25 cellular contexts compared by ENCODE assay signal in the genomic region with DNA sequence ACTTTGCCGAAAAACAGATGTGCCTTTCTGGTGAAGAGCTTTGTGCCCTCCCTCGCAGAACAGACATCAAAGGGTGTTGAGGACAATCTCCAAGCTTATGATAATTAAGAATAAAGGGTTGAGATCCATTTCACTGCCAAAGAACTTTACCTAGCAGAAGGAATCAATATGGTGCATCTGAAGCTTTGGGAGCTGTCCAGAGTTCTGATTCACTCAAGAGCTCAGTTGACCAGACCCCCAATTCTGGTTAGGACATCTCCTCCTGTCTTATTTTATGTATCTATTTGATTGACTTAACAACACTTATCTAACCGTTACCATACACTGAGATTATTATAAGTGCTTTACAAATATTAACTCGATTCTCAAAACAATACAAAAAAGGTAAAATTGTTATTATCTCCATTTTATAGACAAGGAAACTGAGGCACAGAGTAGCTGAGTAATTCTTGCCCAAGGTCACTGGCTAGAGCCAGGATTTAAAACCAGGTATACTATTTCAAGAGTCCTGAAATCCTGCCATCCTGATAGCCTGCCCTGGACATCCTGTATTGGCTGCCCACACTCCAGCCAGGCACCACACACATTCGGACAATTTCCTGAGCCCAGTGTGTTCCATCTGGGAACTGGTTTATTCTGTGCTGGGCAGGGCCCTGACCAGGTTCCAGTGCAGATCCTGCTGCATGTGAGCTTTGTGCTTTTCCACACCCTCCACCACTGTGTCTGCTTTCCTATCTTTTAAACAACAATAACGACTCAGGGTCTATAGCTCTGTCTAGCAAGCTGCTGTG. TPM values are rescaled to one million over a fixed set of nuclear protein-coding genes. Genes with fewer than 3 reads are reported as not detected.
DNase-seq lines count a peak whose midpoint lies in the region; ATAC-seq and TF ChIP-seq lines count a peak whose summit lies in the region.
"Had no signal": no experiment of that assay in that cellular context is flagged by ENCODE, and none has a peak within 500 bp of the region (broad histone marks: within the 10 kb centered on the region; RNA-seq: fewer than 3 reads in every experiment).

No MANE protein-coding gene starts in this region.

- H2BK12ac ChIP-seq in H9 (ENCODE audit: insufficient read length, low read depth, low read length) (no peak overlapping the region), mesenchymal stem cell (ENCODE audit: low read length in 2 of 2) (no peak overlapping the region)

- H3K4me3 ChIP-seq in mesenchymal stem cell (ENCODE audit: insufficient read depth in 1 of 2, low read depth in 1 of 2, low read length in 2 of 2), result no peak overlapping the region
- H3K4me3 ChIP-seq in transverse colon, result no peak overlapping the region
- no peak overlapping the region for H3K4me3 ChIP-seq in CD8-positive, alpha-beta T cell (ENCODE audit: low read depth, low read length)
- H3K4me3 ChIP-seq: heart left ventricle, lung, pancreas, PC-9, SJSA1, tibial nerve had no signal

- H3K9ac ChIP-seq in H9 (ENCODE audit: extremely low read depth, insufficient read length, low read length) (no peak overlapping the region), mesenchymal stem cell (ENCODE audit: low read length) (no peak overlapping the region)

- H3K4me3 Mint-ChIP-seq in H9, result no peak overlapping the region
- H3K4me3 Mint-ChIP-seq in CD8-positive, alpha-beta T cell, result no peak overlapping the region
- H3K4me3 Mint-ChIP-seq: activated naive CD8-positive, alpha-beta T cell treated with anti-CD3 and anti-CD28 coated beads for 36 hours; brain; naive thymus-derived CD4-positive, alpha-beta T cell had no signal

- no peak overlapping the region for H2BK20ac ChIP-seq in H9 (ENCODE audit: low read depth, low read length, poor library complexity, severe bottlenecking)

- TF ChIP-seq POLR2A in transverse colon (IDR thresholded peaks at IDR 0.05), result no peak

- H2BK15ac ChIP-seq in H9 (ENCODE audit: low read depth, low read length) (no peak overlapping the region), mesenchymal stem cell (ENCODE audit: low read depth, poor library complexity, severe bottlenecking) (no peak overlapping the region)

- H4K8ac ChIP-seq in H9 (replicated peaks; ENCODE audit: insufficient read length, low read depth, low read length) (no peak overlapping the region), mesenchymal stem cell (ENCODE audit: low read length) (no peak overlapping the region)

- no peak overlapping the region for H3K4ac ChIP-seq in H9 (ENCODE audit: low read depth, low read length)
- H3K4ac ChIP-seq in mesenchymal stem cell (ENCODE audit: low read depth in 1 of 2, low read length in 2 of 2), result no peak overlapping the region

- H3K27me3 Mint-ChIP-seq in H9 (ENCODE audit: low read depth), result no peaks in the 10 kb centered on the region; the same call in 1 of the 2 replicates
- no peaks in the 10 kb centered on the region for H3K27me3 Mint-ChIP-seq in CD8-positive, alpha-beta T cell (ENCODE audit: low read depth)
- H3K27me3 Mint-ChIP-seq: activated naive CD8-positive, alpha-beta T cell treated with anti-CD3 and anti-CD28 coated beads for 36 hours; naive thymus-derived CD4-positive, alpha-beta T cell had no signal

- DNase-seq in H9 (peak; percentile 24), dermis blood vessel endothelial cell (peak; percentile 46), mesenchymal stem cell (peak; percentile 21), transverse colon (no peak), NCI-H146 (lab: John Stamatoyannopoulos, UW) (no peak)
- DNase-seq in CD8-positive, alpha-beta T cell, result no peak
- DNase-seq: activated CD4-positive, CD25-positive, alpha-beta regulatory T cell treated with anti-CD3 and anti-CD28 coated beads, Interleukin-2, amount 50 U/mL, for 72 hours; activated naive CD8-positive, alpha-beta T cell treated with anti-CD3 and anti-CD28 coated beads for 36 hours; AML-193; heart left ventricle; naive thymus-derived CD4-positive, alpha-beta T cell; NCI-H1694 treated with DMSO at 0.1 percent for 48 hours; NCI-H2227 treated with DMSO at 0.1 percent for 48 hours; NCI-H82; PC-9; stimulated activated CD4-positive, alpha-beta T cell treated with anti-CD3 and anti-CD28 coated beads, Interleukin-2, amount 100 ng/mL, for 24 hours; stimulated activated naive CD8-positive, alpha-beta T cell treated with anti-CD3 and anti-CD28 coated beads, Interleukin-15, Interleukin-2, amounts not matched to agents 100 U/mL and 50 U/mL, for 24 hours had no signal

- no peak overlapping the region for H3K27ac Mint-ChIP-seq in H9
- no peak overlapping the region for H3K27ac Mint-ChIP-seq in CD8-positive, alpha-beta T cell
- H3K27ac Mint-ChIP-seq: activated naive CD8-positive, alpha-beta T cell treated with anti-CD3 and anti-CD28 coated beads for 36 hours; brain; naive thymus-derived CD4-positive, alpha-beta T cell had no signal

- no peak overlapping the region for H3K56ac ChIP-seq in H9 (ENCODE audit: insufficient read length, low read depth, low read length)

- H3K79me2 ChIP-seq in H9 (ENCODE audit: insufficient read depth, low read length), result no peaks in the 10 kb centered on the region

- H3K9me3 ChIP-seq in H9 (ENCODE audit: control insufficient read depth, low read depth, low read length), result no peaks in the 10 kb centered on the region
- no peaks in the 10 kb centered on the region for H3K9me3 ChIP-seq in mesenchymal stem cell (ENCODE audit: control insufficient read depth, low read length)
- H3K9me3 ChIP-seq in transverse colon, result no peaks in the 10 kb centered on the region
- no peaks in the 10 kb centered on the region for H3K9me3 ChIP-seq in CD8-positive, alpha-beta T cell (ENCODE audit: low read length)
- H3K9me3 ChIP-seq: heart left ventricle, pancreas, SJSA1, tibial nerve had no signal

- no peak for ATAC-seq in HG03432 (IDR thresholded peaks at IDR 0.05; ENCODE audit: unreplicated experiment)
- no peak for ATAC-seq in CD8-positive, alpha-beta T cell
- ATAC-seq: esophagus mucosa; heart left ventricle; naive thymus-derived CD4-positive, alpha-beta T cell; pancreas; stimulated activated naive CD8-positive, alpha-beta T cell treated with anti-CD3 and anti-CD28 coated beads, Interleukin-15, Interleukin-2, amounts not matched to agents 100 U/mL and 50 U/mL, for 24 hours had no signal

- H3K23me2 ChIP-seq in H9 (ENCODE audit: insufficient read length, low read depth, low read length, poor library complexity, severe bottlenecking), result no peaks in the 10 kb centered on the region

- H3K18ac ChIP-seq in H9 (ENCODE audit: insufficient read length, low read depth, low read length), result no peak overlapping the region
- H3K18ac ChIP-seq in mesenchymal stem cell (ENCODE audit: low read depth in 1 of 2, low read length in 2 of 2), result no peak overlapping the region

- H3K79me1 ChIP-seq in H9 (ENCODE audit: insufficient read depth, low read depth, low read length, poor library complexity, severe bottlenecking) (no peaks in the 10 kb centered on the region), mesenchymal stem cell (replicated peaks; ENCODE audit: low read length, poor library complexity, severe bottlenecking) (no peaks in the 10 kb centered on the region)

- H2AFZ ChIP-seq in H9 (ENCODE audit: low read length) (no peak overlapping the region), mesenchymal stem cell (ENCODE audit: low read depth, low read length) (no peak overlapping the region)
- H2AFZ ChIP-seq: PC-9 had no signal

- H3K36me3 Mint-ChIP-seq in H9 (ENCODE audit: insufficient read depth in 1 of 3, low read depth in 3 of 3), result no peaks in the 10 kb centered on the region
- H3K36me3 Mint-ChIP-seq in CD8-positive, alpha-beta T cell, result no peaks in the 10 kb centered on the region
- H3K36me3 Mint-ChIP-seq: activated naive CD8-positive, alpha-beta T cell treated with anti-CD3 and anti-CD28 coated beads for 36 hours; brain; naive thymus-derived CD4-positive, alpha-beta T cell had no signal

- no peaks in the 10 kb centered on the region for H3K9me3 Mint-ChIP-seq in H9
- no peaks in the 10 kb centered on the region for H3K9me3 Mint-ChIP-seq in CD8-positive, alpha-beta T cell
- H3K9me3 Mint-ChIP-seq: activated naive CD8-positive, alpha-beta T cell treated with anti-CD3 and anti-CD28 coated beads for 36 hours; brain; naive thymus-derived CD4-positive, alpha-beta T cell had no signal

- H2AK5ac ChIP-seq in H9 (ENCODE audit: insufficient read length, low read length) (no peak overlapping the region), mesenchymal stem cell (ENCODE audit: low read length, severe bottlenecking) (no peak overlapping the region)

- no peak overlapping the region for H2BK120ac ChIP-seq in H9 (ENCODE audit: low read depth, low read length, poor library complexity, severe bottlenecking)
- no peak overlapping the region for H2BK120ac ChIP-seq in mesenchymal stem cell (ENCODE audit: low read depth, low read length)

- no peak for TF ChIP-seq EP300 in transverse colon (IDR thresholded peaks at IDR 0.05; ENCODE audit: low read depth)

- H4K5ac ChIP-seq in H9 (ENCODE audit: insufficient read length, low read depth, low read length), result no peak overlapping the region

- no peaks in the 10 kb centered on the region for H3K27me3 ChIP-seq in H9 (ENCODE audit: insufficient read depth, low read length)
- H3K27me3 ChIP-seq in mesenchymal stem cell (ENCODE audit: control insufficient read depth in 1 of 2, insufficient read depth in 1 of 2, low read length in 2 of 2), result peaks cover 16 to 17% of the 10 kb centered on the region in 2 experiments
- no peaks in the 10 kb centered on the region for H3K27me3 ChIP-seq in transverse colon
- H3K27me3 ChIP-seq in CD8-positive, alpha-beta T cell (ENCODE audit: insufficient read depth, low read length), result no peaks in the 10 kb centered on the region
- H3K27me3 ChIP-seq: heart left ventricle, pancreas, SJSA1, tibial nerve had no signal

- in situ Hi-C loops in transverse colon (cut with MboI; ENCODE audit: low pct_ligation_motif_present in 1 of 4, low pct_unique_long_range_greater_than_20kb in 1 of 4, low sequenced_read_pairs in 3 of 4), result no loop called here

- peaks cover 30 to 33% of the 10 kb centered on the region in 2 experiments for H3K4me1 Mint-ChIP-seq in H9
- no peaks in the 10 kb centered on the region for H3K4me1 Mint-ChIP-seq in CD8-positive, alpha-beta T cell (ENCODE audit: low read depth)
- H3K4me1 Mint-ChIP-seq: activated naive CD8-positive, alpha-beta T cell treated with anti-CD3 and anti-CD28 coated beads for 36 hours; brain had no signal

- TF ChIP-seq CTCF in H9 (conservative IDR thresholded peaks at IDR 0.05) (no peak), transverse colon (IDR thresholded peaks at IDR 0.05) (no peak)
- TF ChIP-seq CTCF in CD8-positive, alpha-beta T cell (IDR thresholded peaks at IDR 0.05), result no peak

- H3K14ac ChIP-seq in H9 (ENCODE audit: insufficient read depth, low read length) (no peak overlapping the region), mesenchymal stem cell (ENCODE audit: low read length in 2 of 2) (no peak overlapping the region)

- POLR2A ChIA-PET in CD8-positive, alpha-beta T cell (lab: Charles Lee), result no interaction called here

- no peaks in the 10 kb centered on the region for H3K36me3 ChIP-seq in mesenchymal stem cell (ENCODE audit: control insufficient read depth in 1 of 2, insufficient read depth in 2 of 2, low read depth in 1 of 2, low read length in 2 of 2)
- no peaks in the 10 kb centered on the region for H3K36me3 ChIP-seq in transverse colon
- H3K36me3 ChIP-seq in CD8-positive, alpha-beta T cell (ENCODE audit: insufficient read depth, low read length), result no peaks in the 10 kb centered on the region
- H3K36me3 ChIP-seq: heart left ventricle, pancreas, SJSA1, tibial nerve had no signal

- CTCF ChIA-PET in CD8-positive, alpha-beta T cell (lab: Charles Lee), result interaction anchor here (1.9 kb wide), 1 partner anchor 51 kb away, joined by 4 read pairs; no protein-coding TSS in a partner anchor

- no peak overlapping the region for H3K27ac ChIP-seq in H9 (ENCODE audit: insufficient read length, low read depth, low read length)
- no peak overlapping the region for H3K27ac ChIP-seq in mesenchymal stem cell (ENCODE audit: low read length, poor library complexity, severe bottlenecking)
- no peak overlapping the region for H3K27ac ChIP-seq in transverse colon
- no peak overlapping the region for H3K27ac ChIP-seq in CD8-positive, alpha-beta T cell (ENCODE audit: low read depth, low read length)
- H3K27ac ChIP-seq: heart left ventricle, pancreas, PC-9, SJSA1, tibial nerve had no signal

- peaks cover 7% of the 10 kb centered on the region; the same call in 1 of the 2 replicates for H3K4me1 ChIP-seq in H9 (ENCODE audit: insufficient read depth, low read length)
- peaks cover 12% of the 10 kb centered on the region for H3K4me1 ChIP-seq in mesenchymal stem cell (ENCODE audit: control insufficient read depth, insufficient read depth, low read depth, low read length)
- no peaks in the 10 kb centered on the region for H3K4me1 ChIP-seq in transverse colon
- no peaks in the 10 kb centered on the region for H3K4me1 ChIP-seq in CD8-positive, alpha-beta T cell (ENCODE audit: insufficient read depth, low read length)
- H3K4me1 ChIP-seq: heart left ventricle, pancreas, tibial nerve had no signal

- intact Hi-C loops in transverse colon (cut with DNase I; ENCODE audit: low total_unique reads), result no loop called here
- intact Hi-C loops in CD8-positive, alpha-beta T cell (cut with DNase I, micrococcal nuclease), result no loop called here

- H4K20me1 ChIP-seq in H9 (ENCODE audit: control insufficient read depth, insufficient read depth, insufficient read length), result peaks cover 2% of the 10 kb centered on the region

- H3K4me2 ChIP-seq in H9 (ENCODE audit: insufficient read depth, insufficient read length, low read length) (no peak overlapping the region), mesenchymal stem cell (ENCODE audit: low read length, poor library complexity, severe bottlenecking) (no peak overlapping the region)
- H3K4me2 ChIP-seq: PC-9 had no signal

- H3K23ac ChIP-seq in H9 (ENCODE audit: insufficient read length, low read depth, low read length) (no peak overlapping the region), mesenchymal stem cell (ENCODE audit: low read length in 2 of 2) (no peak overlapping the region)

- H2BK5ac ChIP-seq in H9 (ENCODE audit: insufficient read length, low read length), result no peak overlapping the region
- no peak overlapping the region for H2BK5ac ChIP-seq in mesenchymal stem cell (ENCODE audit: low read depth, low read length, poor library complexity, severe bottlenecking)

- WGBS in H9 (ENCODE audit: extremely low coverage, insufficient read length, low lambda C conversion rate), result no CpG with 5 or more reads among the region's 6 CpGs
- WGBS in mesenchymal stem cell, result 92% methylated on average over 5 of the region's 6 CpGs
- 84 to 88% methylated on average over 5 to 6 of the region's 6 CpGs for WGBS in transverse colon (ENCODE audit: low coverage in 1 of 2), 2 donors

- H4K91ac ChIP-seq in H9 (ENCODE audit: insufficient read length, low read depth, low read length) (no peak overlapping the region), mesenchymal stem cell (ENCODE audit: low read length) (no peak overlapping the region)

- H3T11ph ChIP-seq in H9 (ENCODE audit: low read length), result no peak overlapping the region

RNA-seq across cellular contexts. Expression of a gene that starts 29.8 kb away (rescaled TPM):
- total RNA-seq in H9 (2021) (2.7 and 3.4 TPM in 2 replicates), dermis blood vessel endothelial cell (0.23 and 0.34 TPM in 2 replicates), transverse colon (10 to 100 TPM; 12.7 to 51.6 (median 29.7) TPM)
- polyA plus RNA-seq in PFSK-1 (2012; ENCODE audit: insufficient read length, low read depth), result 0.45 TPM
- polyA plus RNA-seq in mesenchymal stem cell (2013, experiment 1 of 2), result 0.26 TPM
- 0.25 TPM for polyA plus RNA-seq in mesenchymal stem cell (2013, experiment 2 of 2)
- total RNA-seq in CD8-positive, alpha-beta T cell, result under 1 TPM; 0.25 to 0.30 TPM

Comparison
In these comparisons a context has a peak if more than half of its experiments do, and no peak if none do; other contexts are left out.
1. DNase-seq: peak in H9 (single experiment), dermis blood vessel endothelial cell (single experiment) and mesenchymal stem cell (single experiment); none in transverse colon (single experiment), NCI-H146 (single experiment) and CD8-positive, alpha-beta T cell (0 of 7).